8 cellular contexts compared by ENCODE assay signal in the genomic region with DNA sequence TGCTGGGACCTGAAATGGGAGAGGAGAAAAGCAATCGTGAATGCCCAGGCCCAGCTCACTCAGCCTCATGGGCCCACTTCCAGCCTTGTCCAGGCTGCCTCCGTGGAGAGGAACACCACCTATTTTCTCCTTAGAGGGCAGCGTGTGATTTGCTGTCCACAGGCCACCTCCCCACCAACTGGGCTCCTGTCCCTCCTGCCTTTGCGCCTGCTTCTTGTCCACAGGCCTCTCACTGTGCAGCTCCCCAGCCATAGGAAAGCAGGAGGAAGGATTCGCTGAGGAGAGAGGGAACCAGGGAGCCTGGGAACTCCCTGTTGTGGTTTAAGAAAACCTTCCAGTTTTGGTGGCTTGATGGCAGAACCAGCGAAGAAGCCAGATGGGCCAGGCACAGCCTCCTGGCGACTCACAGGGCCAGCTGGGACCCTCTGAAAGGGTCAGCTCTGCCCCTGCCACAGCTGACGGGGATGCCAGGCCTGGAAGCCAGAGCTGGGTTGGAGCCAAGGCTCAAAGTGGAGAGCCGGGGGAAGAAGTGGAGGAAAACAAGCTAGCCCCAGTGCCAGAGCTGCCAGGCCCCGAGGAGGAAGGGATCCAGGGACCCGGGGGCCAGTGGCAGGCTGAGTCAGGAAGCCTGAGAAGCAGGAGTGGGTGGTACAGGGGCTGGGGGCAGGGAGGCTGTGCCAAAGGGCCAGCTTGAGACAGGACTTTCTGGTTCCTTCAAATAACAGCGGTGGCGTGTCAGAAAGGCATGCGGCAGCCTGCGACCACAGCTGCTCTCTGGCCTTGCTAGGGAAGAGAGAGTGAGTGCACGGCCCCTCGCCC. TPM values are rescaled to one million over a fixed set of nuclear protein-coding genes. Genes with fewer than 3 reads are reported as not detected.
DNase-seq lines count a peak whose midpoint lies in the region; ATAC-seq and TF ChIP-seq lines count a peak whose summit lies in the region.
"Had no signal": no experiment of that assay in that cellular context is flagged by ENCODE, and none has a peak within 500 bp of the region (broad histone marks: within the 10 kb centered on the region; RNA-seq: fewer than 3 reads in every experiment).

No MANE protein-coding gene starts in this region.

- TF ChIP-seq POLR2A in body of pancreas (IDR thresholded peaks at IDR 0.05) = peak in 2 of 3 donors; percentile 41 to 59
- no peak for TF ChIP-seq POLR2A in suprapubic skin (IDR thresholded peaks at IDR 0.05)

- TF ChIP-seq CTCF in body of pancreas (IDR thresholded peaks at IDR 0.05) (no peak), suprapubic skin (IDR thresholded peaks at IDR 0.05) (no peak)

- ATAC-seq in body of pancreas (peak; percentile 78), GM21528 (IDR thresholded peaks at IDR 0.05; ENCODE audit: low FRiP score, unreplicated experiment) (no peak), GM19324 (IDR thresholded peaks at IDR 0.05; ENCODE audit: low FRiP score, unreplicated experiment) (no peak)

- H3K36me3 ChIP-seq in body of pancreas (replicated peaks in 1 of 2; ENCODE audit: insufficient read depth in 1 of 2, low read depth in 2 of 2) (peaks cover 30% of the 10 kb centered on the region in 2 donors), suprapubic skin (peaks cover 45% of the 10 kb centered on the region)

- H3K4me1 ChIP-seq in body of pancreas (peaks cover 93% of the 10 kb centered on the region), suprapubic skin (peaks cover 81% of the 10 kb centered on the region)

- H3K27ac ChIP-seq in body of pancreas (peak overlapping the region; percentile 98 to 99 (median 98)), layer of hippocampus (ENCODE audit: low read depth, low read length) (peak overlapping the region; percentile 89), suprapubic skin (peak overlapping the region; percentile 97)

- TF ChIP-seq EP300 in suprapubic skin (IDR thresholded peaks at IDR 0.05) = no peak

- H3K4me3 ChIP-seq in body of pancreas (no peak overlapping the region), suprapubic skin (peak overlapping the region; percentile 3)

- H3K27me3 ChIP-seq in body of pancreas (no peaks in the 10 kb centered on the region), layer of hippocampus (ENCODE audit: control insufficient read depth, insufficient read depth, low read length) (no peaks in the 10 kb centered on the region), suprapubic skin (no peaks in the 10 kb centered on the region)

- H3K9me3 ChIP-seq in body of pancreas (no peaks in the 10 kb centered on the region), suprapubic skin (no peaks in the 10 kb centered on the region)

- 19 to 21% methylated on average over 14 to 17 of the region's 17 CpGs for WGBS in body of pancreas, 2 donors
- WGBS in suprapubic skin = 28% methylated on average over 16 of the region's 17 CpGs

- intact Hi-C loops in body of pancreas (cut with DNase I) = no loop called here

- DNase-seq in LHCN-M2 (ENCODE audit: low read depth) = peak; percentile 89
- DNase-seq in body of pancreas = peak; percentile 94 to 98 (median 97)
- DNase-seq in suprapubic skin (ENCODE audit: low spot score in 2 of 2) = no peak
- DNase-seq in DMS53 treated with DMSO at 0.1 percent for 48 hours (lab: John Stamatoyannopoulos, UW; ENCODE audit: unreplicated experiment) = no peak
- DNase-seq: T-helper 2 cell had no signal

RNA-seq across cellular contexts. Expression of a gene that starts 9.9 kb away (rescaled TPM):
- 148 and 158 TPM in 2 replicates for total RNA-seq in LHCN-M2 (2014; rRNA removed)
- 192 TPM for polyA plus RNA-seq in LHCN-M2 (2012)
- 100 to 1,000 TPM; 125 to 148 TPM for total RNA-seq in body of pancreas
- 100 to 1,000 TPM; 234 to 370 (median 319) TPM for total RNA-seq in suprapubic skin

RNA-seq across cellular contexts. Expression of a gene that starts 12.1 kb away (rescaled TPM):
- total RNA-seq in LHCN-M2 (2014; rRNA removed) = 39.6 and 54.2 TPM in 2 replicates
- 117 TPM for polyA plus RNA-seq in LHCN-M2 (2012)
- 10 to 100 TPM; 17.1 to 21.3 TPM for total RNA-seq in body of pancreas
- total RNA-seq in suprapubic skin = 10 to 100 TPM; 33.4 to 66.4 (median 49.4) TPM

RNA-seq across cellular contexts. Expression of a gene that starts 12.4 kb away (rescaled TPM):
- 168 and 170 TPM in 2 replicates for total RNA-seq in LHCN-M2 (2014; rRNA removed)
- polyA plus RNA-seq in LHCN-M2 (2012) = 96.2 TPM
- total RNA-seq in body of pancreas = 100 to 1,000 TPM in 1 of 2 donors, 10 to 100 TPM in 1; 61.5 to 114 TPM
- 100 to 1,000 TPM; 103 to 154 (median 144) TPM for total RNA-seq in suprapubic skin

RNA-seq across cellular contexts. Expression of a gene that starts 21.6 kb away (rescaled TPM):
- total RNA-seq in LHCN-M2 (2014; rRNA removed) (0.06 TPM in 1 of 2 replicates, not detected in the other), body of pancreas (10 to 100 TPM in 1 of 2 donors, 1 to 10 TPM in 1; 3.1 to 90.3 TPM), suprapubic skin (1 to 10 TPM in 2 of 4 donors, under 1 TPM in 1, not detected in 1; 0.98 to 2.0 (median 1.6) TPM)
- polyA plus RNA-seq in LHCN-M2 (2012) = 0.07 TPM

Comparison
In these comparisons a context has a peak if more than half of its experiments do, and no peak if none do; other contexts are left out.
1. DNase-seq: peak in LHCN-M2 (single experiment) and body of pancreas (4 of 4); none in suprapubic skin (0 of 2) and DMS53 treated with DMSO at 0.1 percent for 48 hours (single experiment).
2. POLR2A ChIP-seq: peak in body of pancreas (2 of 3); none in suprapubic skin (0 of 2).
3. Peak in every context shown above with its lines, with median percentiles within 50 percentile points of each other: H3K27ac ChIP-seq.